11 cellular contexts compared by ENCODE assay signal in the genomic region with DNA sequence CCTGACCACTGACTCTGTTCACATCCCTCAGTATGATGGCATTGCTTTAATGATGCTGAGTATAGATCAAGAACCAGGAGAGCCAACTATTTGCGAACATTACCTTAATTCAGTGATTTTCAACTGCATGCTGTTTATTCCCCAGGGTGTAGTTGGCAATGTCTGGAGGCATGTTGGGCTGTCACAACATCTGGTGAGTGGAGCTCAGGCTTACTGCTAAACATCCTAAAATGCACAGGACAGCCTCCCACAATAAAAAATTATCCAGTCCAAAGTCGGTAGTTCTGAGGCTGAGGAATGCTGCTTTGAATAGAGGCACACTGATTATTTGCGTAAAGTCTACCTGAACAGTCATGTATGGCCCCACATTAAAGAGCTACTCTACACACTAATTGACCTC.
DNase-seq lines count a peak whose midpoint lies in the region; ATAC-seq and TF ChIP-seq lines count a peak whose summit lies in the region.
"Had no signal": no experiment of that assay in that cellular context is flagged by ENCODE, and none has a peak within 500 bp of the region (broad histone marks: within the 10 kb centered on the region; RNA-seq: fewer than 3 reads in every experiment).

No MANE protein-coding gene starts in this region.

- ATAC-seq in GM21529 (IDR thresholded peaks at IDR 0.05; ENCODE audit: unreplicated experiment): no peak
- no peak for ATAC-seq in HG03565 (IDR thresholded peaks at IDR 0.05; ENCODE audit: unreplicated experiment)

- no peaks in the 10 kb centered on the region for H4K20me1 ChIP-seq in osteoblast (ENCODE audit: insufficient read depth, low read length)

- TF ChIP-seq CTCF in HEK293 (tag by site-specific recombination; IDR thresholded peaks at IDR 0.05) (no peak), osteoblast (IDR thresholded peaks at IDR 0.05; ENCODE audit: extremely low read depth, low read depth, low read length) (no peak), GM10266 (IDR thresholded peaks at IDR 0.05; ENCODE audit: control insufficient read depth, insufficient read depth, low read depth, missing control alignments) (no peak)

- no peak overlapping the region for H2AFZ ChIP-seq in osteoblast (ENCODE audit: low read length)

- no peaks in the 10 kb centered on the region for H3K4me1 ChIP-seq in HEK293 (ENCODE audit: control insufficient read depth, insufficient read depth, low read length)
- no peaks in the 10 kb centered on the region for H3K4me1 ChIP-seq in osteoblast (ENCODE audit: insufficient read depth, low read length)

- CTCF ChIA-PET in HEK293 (lab: Yijun Ruan, JAX): interaction anchor here (0.7 kb wide), 1 partner anchor 65 kb away, joined by 4 read pairs; no protein-coding TSS in a partner anchor

- H3K4me3 ChIP-seq in HEK293 (ENCODE audit: low read depth, low read length) (no peak overlapping the region), osteoblast (ENCODE audit: insufficient read depth, low read length) (no peak overlapping the region)

- no peak overlapping the region for H3K4me2 ChIP-seq in osteoblast (ENCODE audit: insufficient read depth, low read length)

- no peaks in the 10 kb centered on the region for H3K79me2 ChIP-seq in osteoblast (ENCODE audit: insufficient read depth, low read length)

- H3K27ac ChIP-seq in HEK293 (ENCODE audit: extremely low read depth, low read depth, low read length) (no peak overlapping the region), osteoblast (ENCODE audit: low read depth, low read length) (no peak overlapping the region)
- H3K27ac ChIP-seq: C4-2B had no signal

- H3K36me3 ChIP-seq in HEK293 (ENCODE audit: control insufficient read depth in 2 of 2, insufficient read depth in 1 of 2, low read length in 2 of 2) (no peaks in the 10 kb centered on the region), osteoblast (ENCODE audit: insufficient read depth, low read length) (no peaks in the 10 kb centered on the region)

- H3K27me3 ChIP-seq in osteoblast (ENCODE audit: insufficient read depth, low read length): no peaks in the 10 kb centered on the region

- POLR2A ChIA-PET in HEK293 (lab: Yijun Ruan, JAX): no interaction called here

- H3K9me3 ChIP-seq in HEK293 (ENCODE audit: control insufficient read depth, insufficient read depth, low read depth, low read length): no peaks in the 10 kb centered on the region
- no peaks in the 10 kb centered on the region for H3K9me3 ChIP-seq in osteoblast (ENCODE audit: low read depth, low read length)

- DNase-seq in NCI-H69 (lab: John Stamatoyannopoulos, UW) (peak; percentile 52), osteoblast (ENCODE audit: insufficient read length, low spot score, missing footprints) (peak; percentile 3), GM10266 (ENCODE audit: extremely low spot score) (no peak)
- DNase-seq: ACHN; Caco-2; CD4-positive, alpha-beta T cell; H9 had no signal

TF ChIP-seq in HEK293, 187 proteins besides CTCF, POLR2A, EP300 and RAD21:
- TF ChIP-seq TRIM28 (IDR thresholded peaks at IDR 0.05; ENCODE audit: borderline replicate concordance, low read length): peak; percentile 43; the same call in 1 of the 2 replicates
- TF ChIP-seq, protein P1, sequence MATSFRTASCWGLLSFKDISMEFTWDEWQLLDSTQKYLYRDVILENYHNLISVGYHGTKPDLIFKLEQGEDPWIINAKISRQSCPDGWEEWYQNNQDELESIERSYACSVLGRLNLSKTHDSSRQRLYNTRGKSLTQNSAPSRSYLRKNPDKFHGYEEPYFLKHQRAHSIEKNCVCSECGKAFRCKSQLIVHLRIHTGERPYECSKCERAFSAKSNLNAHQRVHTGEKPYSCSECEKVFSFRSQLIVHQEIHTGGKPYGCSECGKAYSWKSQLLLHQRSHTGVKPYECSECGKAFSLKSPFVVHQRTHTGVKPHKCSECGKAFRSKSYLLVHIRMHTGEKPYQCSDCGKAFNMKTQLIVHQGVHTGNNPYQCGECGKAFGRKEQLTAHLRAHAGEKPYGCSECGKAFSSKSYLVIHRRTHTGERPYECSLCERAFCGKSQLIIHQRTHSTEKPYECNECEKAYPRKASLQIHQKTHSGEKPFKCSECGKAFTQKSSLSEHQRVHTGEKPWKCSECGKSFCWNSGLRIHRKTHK (tag by site-specific recombination; IDR thresholded peaks at IDR 0.05): no peak
TF ChIP-seq in HEK293: peak in this region for 1.
